ENCODE assay signal across 8 cellular contexts in genomic region chr2:234495076-234495800, GRCh38. TPM values are rescaled to one million over a fixed set of nuclear protein-coding genes. Genes with fewer than 3 reads are reported as not detected.
DNase-seq lines count a peak whose midpoint lies in the region; ATAC-seq, FAIRE-seq and TF ChIP-seq lines count a peak whose summit lies in the region.

No MANE protein-coding gene starts in this region.

- H3K27me3 ChIP-seq in BLaER1 (no peaks in the 10 kb centered on the region), IMR-90 (ENCODE audit: control insufficient read depth, insufficient read depth, low read length) (no peaks in the 10 kb centered on the region), ascending aorta (no peaks in the 10 kb centered on the region), thoracic aorta (replicated peaks; ENCODE audit: insufficient read depth) (no peaks in the 10 kb centered on the region)

- FAIRE-seq in kidney (lab: Jason Lieb, UNC): no peak

- peak overlapping the region; percentile 82 for H2AFZ ChIP-seq in IMR-90 (replicated peaks; ENCODE audit: low read length, poor library complexity)

- H3K56ac ChIP-seq in IMR-90 (ENCODE audit: extremely low read depth, insufficient read depth, low read length): 0 out of 2 replicates have a peak overlapping the region, but pooled peaks have one; percentile 19

- H3K4ac ChIP-seq in IMR-90 (ENCODE audit: low read depth, low read length): peak overlapping the region; percentile 23

- no peak overlapping the region for H4K5ac ChIP-seq in IMR-90 (ENCODE audit: low read depth, low read length)

- TF ChIP-seq POLR2A in IMR-90 (IDR thresholded peaks at IDR 0.05; ENCODE audit: low read depth, low read length): no peak

- CTCF ChIA-PET in IMR-90 (lab: Yijun Ruan, JAX): interaction anchor here (1.0 to 2.1 kb wide), 2 partner anchors 45 to 360 kb away, joined by 3 to 5 read pairs; no protein-coding TSS in a partner anchor

- H3K4me3 ChIP-seq in BLaER1 (peak overlapping the region; percentile 84), IMR-90 (ENCODE audit: insufficient read depth, low read depth, low read length) (peak overlapping the region; percentile 84), ascending aorta (peak overlapping the region; percentile 73 to 95), kidney (ENCODE audit: low read length in 2 of 2) (peak overlapping the region; percentile 71 to 77), thoracic aorta (peak overlapping the region; percentile 70)

- peak overlapping the region; percentile 69; the same call in 1 of the 2 replicates for H3K14ac ChIP-seq in IMR-90 (replicated peaks; ENCODE audit: low read depth, low read length)

- H3K36me3 ChIP-seq in BLaER1 (peaks cover 61% of the 10 kb centered on the region), IMR-90 (ENCODE audit: control insufficient read depth, insufficient read depth, low read length) (no peaks in the 10 kb centered on the region), ascending aorta (no peaks in the 10 kb centered on the region), kidney (ENCODE audit: control insufficient read depth in 1 of 2, insufficient read depth in 2 of 2, low read length in 2 of 2) (no peaks in the 10 kb centered on the region), thoracic aorta (no peaks in the 10 kb centered on the region)

- intact Hi-C loops in IMR-90 (cut with micrococcal nuclease): loop anchor here (2.0 to 10.0 kb wide), 3 partner anchors 50 to 130 kb away; no protein-coding TSS in a partner anchor
- intact Hi-C loops in ascending aorta (cut with DNase I): no loop called here
- intact Hi-C loops in kidney (cut with DNase I): no loop called here

- H3K18ac ChIP-seq in IMR-90 (ENCODE audit: low read depth, low read length): no peak overlapping the region

- ATAC-seq in IMR-90 (ENCODE audit: low read depth): no peak
- ATAC-seq in thoracic aorta (ENCODE audit: insufficient number of reproducible peaks, low FRiP score, low read depth): no peak
- ATAC-seq in GM21381 (IDR thresholded peaks at IDR 0.05; ENCODE audit: unreplicated experiment): no peak

- peak overlapping the region in 1 of 2 experiments; percentile 14; a peak in 2 of 4 replicates for H4K8ac ChIP-seq in IMR-90 (ENCODE audit: low read depth in 2 of 2, low read length in 2 of 2)

- no peak overlapping the region; the same call in 1 of the 2 replicates for H4K91ac ChIP-seq in IMR-90 (ENCODE audit: insufficient read depth, low read depth, low read length)

- H3K4me1 ChIP-seq in BLaER1 (peaks cover 54% of the 10 kb centered on the region), IMR-90 (ENCODE audit: control insufficient read depth, insufficient read depth, low read length) (peaks cover 5% of the 10 kb centered on the region), ascending aorta (peaks cover 8 to 9% of the 10 kb centered on the region in 2 donors), kidney (ENCODE audit: control insufficient read depth in 1 of 2, insufficient read depth in 1 of 2, low read depth in 1 of 2, low read length in 2 of 2) (peaks cover 3 to 12% of the 10 kb centered on the region in 2 donors), thoracic aorta (ENCODE audit: control insufficient read depth in 1 of 2, low read depth in 2 of 2) (peaks cover 0 to 16% of the 10 kb centered on the region in 2 donors)

- no peak for TF ChIP-seq RAD21 in IMR-90 (IDR thresholded peaks at IDR 0.05; ENCODE audit: low read length)

- H3K79me1 ChIP-seq in IMR-90 (ENCODE audit: low read depth in 1 of 2, low read length in 2 of 2): peaks cover 21 to 44% of the 10 kb centered on the region in 2 experiments

- POLR2A ChIA-PET in IMR-90 (lab: Charles Lee; ENCODE audit: unreplicated experiment): no interaction called here

- no peak overlapping the region for H2BK5ac ChIP-seq in IMR-90 (ENCODE audit: low read depth, low read length, poor library complexity, severe bottlenecking)

- dilution Hi-C loops in IMR-90 (cut with HindIII; ENCODE audit: low sequenced_read_pairs, unreplicated experiment): no loop called here

- H3K9me1 ChIP-seq in IMR-90 (ENCODE audit: insufficient read depth, low read length): 0 out of 2 replicates have a peak, but pooled peaks cover 3% of the 10 kb centered on the region

- H2AK9ac ChIP-seq in IMR-90 (replicated peaks; ENCODE audit: low read depth, low read length, poor library complexity): peak overlapping the region; percentile 90

- peak overlapping the region; percentile 94 for H3K27ac ChIP-seq in BLaER1
- H3K27ac ChIP-seq in IMR-90 (ENCODE audit: insufficient read depth, low read length): peak overlapping the region; percentile 37
- peak overlapping the region in 1 of 2 donors; percentile 15 for H3K27ac ChIP-seq in ascending aorta
- H3K27ac ChIP-seq in kidney (ENCODE audit: low read depth in 2 of 2, low read length in 2 of 2): peak overlapping the region in 1 of 2 donors; percentile 30
- no peak overlapping the region for H3K27ac ChIP-seq in thoracic aorta

- H2BK20ac ChIP-seq in IMR-90 (ENCODE audit: low read depth, low read length): no peak overlapping the region

- H3K23ac ChIP-seq in IMR-90 (ENCODE audit: low read depth, low read length): peak overlapping the region; percentile 88; the same call in 1 of the 2 replicates

- TF ChIP-seq CTCF in IMR-90 (conservative IDR thresholded peaks at IDR 0.05; ENCODE audit: low read depth, low read length) (no peak), ascending aorta (IDR thresholded peaks at IDR 0.05) (no peak), kidney (IDR thresholded peaks at IDR 0.05; ENCODE audit: borderline replicate concordance, extremely low read depth, insufficient read depth) (no peak), thoracic aorta (IDR thresholded peaks at IDR 0.05) (no peak)

- BruUV-seq in IMR-90 (replicated peaks; lab: Mats Ljungman, UMichigan): no TSS peak

- in situ Hi-C loops in IMR-90 (cut with MboI; ENCODE audit: low sequenced_read_pairs): loop anchor here (10.0 kb wide), 1 partner anchor 210 kb away; no protein-coding TSS in a partner anchor

- H3K4me2 ChIP-seq in BLaER1: peak overlapping the region; percentile 98
- H3K4me2 ChIP-seq in IMR-90 (ENCODE audit: low read depth, low read length): peak overlapping the region; percentile 82

- peak; percentile 44 for DNase-seq in IMR-90
- no peak for DNase-seq in ascending aorta (ENCODE audit: low spot score in 2 of 2)
- DNase-seq in kidney: peak; percentile 79
- no peak for DNase-seq in thoracic aorta (ENCODE audit: low spot score)
- no peak for DNase-seq in GM19240 (ENCODE audit: insufficient read length, low spot score)
- DNase-seq in OCI-M2 (lab: John Stamatoyannopoulos, UW; ENCODE audit: unreplicated experiment): no peak

- H3K9me3 ChIP-seq in BLaER1 (peaks cover 4% of the 10 kb centered on the region; the same call in 1 of the 2 replicates), IMR-90 (ENCODE audit: control insufficient read depth, insufficient read depth, low read length) (no peaks in the 10 kb centered on the region), ascending aorta (no peaks in the 10 kb centered on the region), kidney (ENCODE audit: control insufficient read depth in 1 of 2, low read length in 2 of 2) (no peaks in the 10 kb centered on the region), thoracic aorta (no peaks in the 10 kb centered on the region)

- peak overlapping the region; percentile 56 for H2BK120ac ChIP-seq in IMR-90 (ENCODE audit: low read depth, low read length)

- peak overlapping the region; percentile 14; the same call in 1 of the 2 replicates for H2AK5ac ChIP-seq in IMR-90 (ENCODE audit: low read depth, low read length)

- no peak overlapping the region for H2BK15ac ChIP-seq in IMR-90 (ENCODE audit: low read depth, low read length)

- 0% methylated on average over 2 of the region's 22 CpGs; no CpG with 5 or more reads in 1 of the 2 experiments for WGBS in IMR-90 (ENCODE audit: extremely low coverage in 2 of 2, insufficient read length in 1 of 2), 2 experiments

- H4K20me1 ChIP-seq in BLaER1 (peaks cover 65% of the 10 kb centered on the region), IMR-90 (ENCODE audit: insufficient read depth, low read length) (peaks cover 5% of the 10 kb centered on the region; the same call in 1 of the 2 replicates)

- H3K9ac ChIP-seq in BLaER1: peak overlapping the region; percentile 95
- H3K9ac ChIP-seq in IMR-90 (ENCODE audit: low read depth, low read length): peak overlapping the region; percentile 77
- no peak overlapping the region for H3K9ac ChIP-seq in kidney (ENCODE audit: low read length in 2 of 2)

TF ChIP-seq in IMR-90, 13 proteins besides CTCF, POLR2A, EP300 and RAD21:
- TF ChIP-seq SMC3 (IDR thresholded peaks at IDR 0.05; ENCODE audit: low read depth, low read length) (no peak), USF2 (IDR thresholded peaks at IDR 0.05; ENCODE audit: low read depth, low read length) (no peak)
TF ChIP-seq in IMR-90: peak in this region for 0.

RNA-seq across cellular contexts. Expression of gene ARL4C, which starts 1.6 kb away (rescaled TPM):
- 7.7 and 12.5 TPM in 2 replicates for total RNA-seq in IMR-90 (2012; rRNA removed)
- polyA plus RNA-seq in IMR-90 (2012; rRNA removed): 8.2 and 8.7 TPM in 2 replicates
- 4.8 and 7.4 TPM in 2 replicates for polyA plus RNA-seq in IMR-90 (2012; cell fraction: cytosol; rRNA removed)
- 6.5 and 6.7 TPM in 2 replicates for polyA plus RNA-seq in IMR-90 (2012; cell fraction: nucleus; rRNA removed; ENCODE audit: low replicate concordance)
- total RNA-seq in ascending aorta: 18.8 TPM
- total RNA-seq in kidney: 62.0 TPM
- 2.7 TPM for polyA plus RNA-seq in kidney (ENCODE audit: insufficient read depth, low read depth, low replicate concordance)
- 10 to 100 TPM; 18.2 to 22.9 TPM for total RNA-seq in thoracic aorta

Comparison
In these comparisons a context has a peak if more than half of its experiments do, and no peak if none do; other contexts are left out.
1. H3K27ac ChIP-seq: peak in BLaER1 (single experiment) and IMR-90 (single experiment); none in thoracic aorta (0 of 2).
2. H3K9ac ChIP-seq: peak in BLaER1 (single experiment) and IMR-90 (single experiment); none in kidney (0 of 2).
3. DNase-seq: peak in IMR-90 (single experiment) and kidney (single experiment); none in ascending aorta (0 of 2), thoracic aorta (single experiment), GM19240 (single experiment) and OCI-M2 (single experiment).
4. Peak in every context shown above with its lines, with median percentiles within 50 percentile points of each other: H3K4me3 ChIP-seq.